Comparison of ENCODE assay signal across 26 cellular contexts in the genomic region with DNA sequence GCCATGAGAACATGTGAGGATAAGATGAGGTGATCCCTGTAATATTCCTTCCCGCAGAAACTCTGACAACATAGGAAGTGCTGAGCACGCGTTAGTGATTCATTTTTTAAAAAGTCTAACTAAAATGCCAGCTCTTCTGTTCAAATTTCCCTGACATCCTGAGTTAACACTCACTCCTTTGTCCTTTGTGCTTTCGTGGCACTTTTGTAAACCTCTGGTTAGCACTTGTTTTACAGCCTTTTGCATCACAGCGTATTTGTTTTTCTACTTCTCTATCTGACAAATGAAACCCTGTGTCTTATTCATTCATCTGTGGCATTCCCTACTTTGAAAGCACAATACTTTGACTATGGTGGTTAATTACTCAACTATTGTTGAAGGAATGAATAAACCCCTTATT.
"Had no signal": no experiment of that assay in that cellular context is flagged by ENCODE, and none has a peak within 500 bp of the region (broad histone marks: within the 10 kb centered on the region; RNA-seq: fewer than 3 reads in every experiment).

No MANE protein-coding gene starts in this region.

- H3K4me1 Mint-ChIP-seq: activated CD4-positive, alpha-beta memory T cell treated with anti-CD3 and anti-CD28 coated beads, Interleukin-2, amount 10 ng/mL, durations not matched to agents 7 days and 5 days; activated CD8-positive, alpha-beta memory T cell treated with anti-CD3 and anti-CD28 coated beads, Interleukin-2, amount 10 ng/mL, durations not matched to agents 7 days and 5 days; activated naive CD8-positive, alpha-beta T cell treated with anti-CD3 and anti-CD28 coated beads, Interleukin-2, amount 10 ng/mL, durations not matched to agents 7 days and 5 days; activated T-helper 17 cell treated with anti-CD3 and anti-CD28 coated beads, Interleukin-2, amount 50 U/mL, for 72 hours; T-cell had no signal

- H3K9me3 Mint-ChIP-seq: activated CD4-positive, alpha-beta memory T cell treated with anti-CD3 and anti-CD28 coated beads, Interleukin-2, amount 10 ng/mL, durations not matched to agents 7 days and 5 days; activated naive CD8-positive, alpha-beta T cell treated with anti-CD3 and anti-CD28 coated beads, Interleukin-2, amount 10 ng/mL, durations not matched to agents 7 days and 5 days; stimulated activated naive CD8-positive, alpha-beta T cell treated with anti-CD3 and anti-CD28 coated beads, Interleukin-15, Interleukin-2, amounts not matched to agents 100 ng/mL and 50 ng/mL, for 24 hours had no signal

- H3K4me3 ChIP-seq: breast epithelium, esophagus squamous epithelium, hepatocyte, pancreas, right lobe of liver, suprapubic skin had no signal

- ATAC-seq: activated CD8-positive, alpha-beta memory T cell treated with anti-CD3 and anti-CD28 coated beads, Interleukin-2, amount 10 ng/mL, durations not matched to agents 7 days and 5 days; activated T-helper 17 cell treated with anti-CD3 and anti-CD28 coated beads, Interleukin-2, amount 50 U/mL, for 72 hours; left lobe of liver; naive thymus-derived CD4-positive, alpha-beta T cell; pancreas; right lobe of liver; T-cell had no signal

- H3K36me3 ChIP-seq: breast epithelium, esophagus squamous epithelium, pancreas, right lobe of liver, suprapubic skin had no signal

- H3K27ac Mint-ChIP-seq: activated CD4-positive, alpha-beta memory T cell treated with anti-CD3 and anti-CD28 coated beads, Interleukin-2, amount 10 ng/mL, durations not matched to agents 7 days and 5 days; activated CD8-positive, alpha-beta memory T cell treated with anti-CD3 and anti-CD28 coated beads, Interleukin-2, amount 10 ng/mL, durations not matched to agents 7 days and 5 days; activated naive CD8-positive, alpha-beta T cell treated with anti-CD3 and anti-CD28 coated beads, Interleukin-2, amount 10 ng/mL, durations not matched to agents 7 days and 5 days; activated T-helper 17 cell treated with anti-CD3 and anti-CD28 coated beads, Interleukin-2, amount 50 U/mL, for 72 hours; naive thymus-derived CD4-positive, alpha-beta T cell; stimulated activated naive CD8-positive, alpha-beta T cell treated with anti-CD3 and anti-CD28 coated beads, Interleukin-15, Interleukin-2, amounts not matched to agents 100 ng/mL and 50 ng/mL, for 24 hours; T-cell had no signal

- H3K9me3 ChIP-seq: breast epithelium, pancreas, right lobe of liver, suprapubic skin had no signal

- H3K4me3 Mint-ChIP-seq: activated CD4-positive, alpha-beta memory T cell treated with anti-CD3 and anti-CD28 coated beads, Interleukin-2, amount 10 ng/mL, durations not matched to agents 7 days and 5 days; activated CD8-positive, alpha-beta memory T cell treated with anti-CD3 and anti-CD28 coated beads, Interleukin-2, amount 10 ng/mL, durations not matched to agents 7 days and 5 days; activated naive CD8-positive, alpha-beta T cell treated with anti-CD3 and anti-CD28 coated beads, Interleukin-2, amount 10 ng/mL, durations not matched to agents 7 days and 5 days; activated T-helper 17 cell treated with anti-CD3 and anti-CD28 coated beads, Interleukin-2, amount 50 U/mL, for 72 hours; naive thymus-derived CD4-positive, alpha-beta T cell; stimulated activated naive CD8-positive, alpha-beta T cell treated with anti-CD3 and anti-CD28 coated beads, Interleukin-15, Interleukin-2, amounts not matched to agents 100 ng/mL and 50 ng/mL, for 24 hours; T-cell had no signal

- H3K36me3 Mint-ChIP-seq: activated CD8-positive, alpha-beta memory T cell treated with anti-CD3 and anti-CD28 coated beads, Interleukin-2, amount 10 ng/mL, durations not matched to agents 7 days and 5 days; activated naive CD8-positive, alpha-beta T cell treated with anti-CD3 and anti-CD28 coated beads, Interleukin-2, amount 10 ng/mL, durations not matched to agents 7 days and 5 days; naive thymus-derived CD4-positive, alpha-beta T cell; T-cell had no signal

- H3K27me3 ChIP-seq: breast epithelium, hepatocyte, pancreas, right lobe of liver, suprapubic skin had no signal

- H3K27me3 Mint-ChIP-seq: activated CD4-positive, alpha-beta memory T cell treated with anti-CD3 and anti-CD28 coated beads, Interleukin-2, amount 10 ng/mL, durations not matched to agents 7 days and 5 days; activated CD8-positive, alpha-beta memory T cell treated with anti-CD3 and anti-CD28 coated beads, Interleukin-2, amount 10 ng/mL, durations not matched to agents 7 days and 5 days had no signal

- DNase-seq: activated CD4-positive, alpha-beta memory T cell treated with anti-CD3 and anti-CD28 coated beads, Interleukin-2, amount 10 ng/mL, durations not matched to agents 7 days and 5 days; activated CD4-positive, alpha-beta T cell treated with anti-CD3 and anti-CD28 coated beads for 48 hours; activated CD4-positive, CD25-positive, alpha-beta regulatory T cell; activated CD8-positive, alpha-beta memory T cell treated with anti-CD3 and anti-CD28 coated beads, Interleukin-2, amount 10 ng/mL, durations not matched to agents 7 days and 5 days; activated naive CD4-positive, alpha-beta T cell; activated naive CD8-positive, alpha-beta T cell treated with anti-CD3 and anti-CD28 coated beads, Interleukin-2, amount 10 ng/mL, durations not matched to agents 7 days and 5 days; activated T-cell treated with anti-CD3 and anti-CD28 coated beads, Interleukin-2, amount 50 U/mL, for 1 hour; anterior cingulate cortex; cerebellar nuclear complex; effector CD4-positive, alpha-beta T cell; esophagus squamous epithelium; naive thymus-derived CD4-positive, alpha-beta T cell; pancreas; right lobe of liver; small intestine; stimulated activated CD4-positive, alpha-beta T cell treated with anti-CD3 and anti-CD28 coated beads, Interleukin-15, amount 100 ng/mL, for 24 hours; stimulated activated CD4-positive, alpha-beta T cell treated with anti-CD3 and anti-CD28 coated beads, Interleukin-2, amount 100 ng/mL, for 48 hours; T-cell; T1000; trophoblast cell had no signal

- H3K27ac ChIP-seq: breast epithelium, esophagus squamous epithelium, hepatocyte, pancreas, right lobe of liver, suprapubic skin had no signal
